1 cellular context compared by ENCODE assay signal in the genomic region with DNA sequence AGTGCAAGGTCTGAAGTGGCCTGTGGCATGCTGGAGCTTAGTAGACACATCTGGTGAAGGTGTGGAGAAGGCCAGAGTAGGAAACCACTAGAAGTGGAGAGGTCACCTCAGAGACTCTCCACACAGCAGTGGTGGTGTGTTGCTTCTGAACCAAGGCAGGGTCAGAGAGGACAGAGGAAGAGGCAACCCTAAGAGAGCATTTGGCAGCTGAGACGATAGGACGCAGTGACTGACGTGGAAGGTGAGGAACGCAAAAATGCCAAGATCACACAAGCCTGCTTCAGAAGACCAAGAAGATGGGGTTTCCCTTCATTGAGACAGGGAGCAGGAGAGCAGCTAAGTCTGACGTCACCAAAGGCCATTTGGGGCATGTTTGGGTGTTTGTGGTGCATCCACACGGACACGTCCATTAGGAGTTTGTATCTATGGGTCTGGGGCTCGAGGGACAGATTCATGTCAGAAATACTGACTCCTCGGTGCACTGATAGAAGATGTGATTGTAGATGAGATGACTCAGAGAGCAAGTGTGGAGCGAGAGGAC.
TF ChIP-seq lines count a peak whose summit lies in the region.

No MANE protein-coding gene starts in this region.

TF ChIP-seq in H1, 55 proteins besides CTCF, POLR2A, EP300 and RAD21 (continued from another document):
- no peak for TF ChIP-seq CTBP2 (IDR thresholded peaks at IDR 0.05; ENCODE audit: borderline replicate concordance, insufficient read depth, insufficient read length, low read length)
- no peak for TF ChIP-seq SIRT6 (IDR thresholded peaks at IDR 0.05; ENCODE audit: low read length)
- TF ChIP-seq RBBP5 (IDR thresholded peaks at IDR 0.05; ENCODE audit: borderline replicate concordance, low read depth, low read length): no peak
- no peak for TF ChIP-seq EGR1 (IDR thresholded peaks at IDR 0.05; ENCODE audit: borderline replicate concordance, low read depth, low read length)
- no peak for TF ChIP-seq CHD1 (IDR thresholded peaks at IDR 0.05; ENCODE audit: low read depth, low read length)
- no peak for TF ChIP-seq MAFK (IDR thresholded peaks at IDR 0.05; ENCODE audit: low read depth, low read length)
- no peak for TF ChIP-seq SUZ12 (IDR thresholded peaks at IDR 0.05; ENCODE audit: low read length)
- no peak for TF ChIP-seq ATF3 (IDR thresholded peaks at IDR 0.05; ENCODE audit: insufficient read depth, low read depth, low read length)
